Comparison of ENCODE assay signal across 8 cellular contexts in genomic region chr17:7589891-7590611, GRCh38. TPM values are rescaled to one million over a fixed set of nuclear protein-coding genes. Genes with fewer than 3 reads are reported as not detected.
A peak's percentile ranks its signal among the peaks of the same experiment; 100 is the strongest.
DNase-seq lines count a peak whose midpoint lies in the region; TF ChIP-seq lines count a peak whose summit lies in the region.

Gene SOX15, minus strand, starts transcription at chr17:7590094. Its CDS starts 418 bp downstream, at chr17:7589676.

- peaks cover 0 to 38% (median 2%) of the 10 kb centered on the region in 4 donors for H3K4me1 ChIP-seq in tibial nerve
- H3K4me1 ChIP-seq in CD8-positive, alpha-beta memory T cell (ENCODE audit: insufficient read depth, low read length) = peaks cover 1% of the 10 kb centered on the region
- H3K4me1 ChIP-seq in Karpas-422 (ENCODE audit: low read length) = peaks cover 1% of the 10 kb centered on the region

- peak within 1 kb of the TSS; percentile 62 to 86 (median 70) for H3K27ac ChIP-seq in tibial nerve
- no peak within 1 kb of the TSS for H3K27ac ChIP-seq in CD8-positive, alpha-beta memory T cell (ENCODE audit: low read depth, low read length)
- H3K27ac ChIP-seq in Karpas-422 (ENCODE audit: low read length) = no peak within 1 kb of the TSS

- H3K36me3 Mint-ChIP-seq in activated T-cell treated with anti-CD3 and anti-CD28 coated beads, Interleukin-2, amount 50 U/mL, for 24 hours (ENCODE audit: low read depth) = peaks cover 87% of the 10 kb centered on the region
- peaks cover 51% of the 10 kb centered on the region for H3K36me3 Mint-ChIP-seq in MCF 10A (ENCODE audit: insufficient read depth, unreplicated experiment)
- peaks cover 14 to 59% (median 18%) of the 10 kb centered on the region in 3 donors for H3K36me3 Mint-ChIP-seq in CD8-positive, alpha-beta memory T cell

- DNase-seq in activated T-cell treated with anti-CD3 and anti-CD28 coated beads, Interleukin-2, amount 50 U/mL, for 24 hours = peak; percentile 46
- no peak for DNase-seq in activated T-cell treated with anti-CD3 and anti-CD28 coated beads, Interleukin-2, amount 50 U/mL, for 1 hour
- DNase-seq in MCF 10A (ENCODE audit: unreplicated experiment) = peak; percentile 80
- peak; percentile 70 for DNase-seq in kidney tubule cell (ENCODE audit: low spot score)
- DNase-seq in tibial nerve (ENCODE audit: low spot score in 2 of 2) = no peak
- DNase-seq in HuH-7.5 (ENCODE audit: low spot score) = no peak
- DNase-seq in CD8-positive, alpha-beta memory T cell = no peak
- no peak for DNase-seq in Karpas-422

- no peak for TF ChIP-seq POLR2A in tibial nerve (IDR thresholded peaks at IDR 0.05)

- POLR2A ChIA-PET in MCF 10A (lab: Yijun Ruan, JAX) = interaction anchor here (0.6 to 14.9 kb wide), 24 partner anchors 12 to 565 kb away, joined by 3 to 303 read pairs (median 4); partner anchors contain the start of genes CD68, DNAH2, FXR2 and NEURL4
- POLR2A ChIA-PET in CD8-positive, alpha-beta memory T cell (lab: Charles Lee) = interaction anchor here (1.1 to 1.7 kb wide), 4 partner anchors 16 to 97 kb away, joined by 4 to 12 read pairs (median 6); partner anchors contain the start of genes FXR2, SENP3, TP53 and WRAP53

- H3K27me3 Mint-ChIP-seq in activated T-cell treated with anti-CD3 and anti-CD28 coated beads, Interleukin-2, amount 50 U/mL, for 24 hours = no peaks in the 10 kb centered on the region
- H3K27me3 Mint-ChIP-seq in MCF 10A (ENCODE audit: insufficient read depth, unreplicated experiment) = no peaks in the 10 kb centered on the region
- H3K27me3 Mint-ChIP-seq in CD8-positive, alpha-beta memory T cell = no peaks in the 10 kb centered on the region

- H2AFZ ChIP-seq in Karpas-422 (ENCODE audit: low read length) = no peak within 1 kb of the TSS

- TF ChIP-seq CTCF in MCF 10A (IDR thresholded peaks at IDR 0.05; ENCODE audit: unreplicated experiment) = no peak
- no peak for TF ChIP-seq CTCF in tibial nerve (IDR thresholded peaks at IDR 0.05)

- peak within 1 kb of the TSS; percentile 79 for H3K27ac Mint-ChIP-seq in activated T-cell treated with anti-CD3 and anti-CD28 coated beads, Interleukin-2, amount 50 U/mL, for 24 hours
- H3K27ac Mint-ChIP-seq in MCF 10A (ENCODE audit: low read depth, unreplicated experiment) = peak within 1 kb of the TSS; percentile 78
- H3K27ac Mint-ChIP-seq in CD8-positive, alpha-beta memory T cell = peak within 1 kb of the TSS in 3 of 8 donors; percentile 30 to 88 (median 83)

- peaks cover 15% of the 10 kb centered on the region for H3K4me1 Mint-ChIP-seq in activated T-cell treated with anti-CD3 and anti-CD28 coated beads, Interleukin-2, amount 50 U/mL, for 24 hours (ENCODE audit: low read depth)
- H3K4me1 Mint-ChIP-seq in MCF 10A (ENCODE audit: insufficient read depth, unreplicated experiment) = peaks cover 38% of the 10 kb centered on the region
- H3K4me1 Mint-ChIP-seq in CD8-positive, alpha-beta memory T cell = peaks cover 3 to 8% (median 5%) of the 10 kb centered on the region in 3 donors

- no peak within 1 kb of the TSS for H3K4me3 Mint-ChIP-seq in activated T-cell treated with anti-CD3 and anti-CD28 coated beads, Interleukin-2, amount 50 U/mL, for 24 hours
- peak within 1 kb of the TSS; percentile 76 for H3K4me3 Mint-ChIP-seq in MCF 10A (ENCODE audit: unreplicated experiment)
- peak within 1 kb of the TSS in 1 of 7 donors; percentile 65 for H3K4me3 Mint-ChIP-seq in CD8-positive, alpha-beta memory T cell

- no peaks in the 10 kb centered on the region for H3K9me3 Mint-ChIP-seq in activated T-cell treated with anti-CD3 and anti-CD28 coated beads, Interleukin-2, amount 50 U/mL, for 24 hours
- H3K9me3 Mint-ChIP-seq in MCF 10A (ENCODE audit: unreplicated experiment) = no peaks in the 10 kb centered on the region
- no peaks in the 10 kb centered on the region for H3K9me3 Mint-ChIP-seq in CD8-positive, alpha-beta memory T cell

- no TSS peak for BruUV-seq in MCF 10A (replicated peaks; lab: Mats Ljungman, UMichigan)

- no peaks in the 10 kb centered on the region for H4K20me1 ChIP-seq in Karpas-422 (ENCODE audit: insufficient read depth, low read depth, low read length)

- H3K9me2 ChIP-seq in Karpas-422 (replicated peaks; ENCODE audit: insufficient read depth, low read length) = no peaks in the 10 kb centered on the region

- H3K4me3 ChIP-seq in tibial nerve = peak within 1 kb of the TSS; percentile 35 to 71 (median 48)
- no peak within 1 kb of the TSS for H3K4me3 ChIP-seq in CD8-positive, alpha-beta memory T cell (ENCODE audit: low read length)
- H3K4me3 ChIP-seq in Karpas-422 (ENCODE audit: low read length) = no peak within 1 kb of the TSS

- H3K4me2 ChIP-seq in Karpas-422 (ENCODE audit: low read depth, low read length, poor library complexity, severe bottlenecking) = no peak within 1 kb of the TSS

- peaks cover 3 to 64% (median 26%) of the 10 kb centered on the region in 3 donors for H3K36me3 ChIP-seq in tibial nerve
- peaks cover 37% of the 10 kb centered on the region for H3K36me3 ChIP-seq in CD8-positive, alpha-beta memory T cell (ENCODE audit: insufficient read depth, low read length)
- H3K36me3 ChIP-seq in Karpas-422 (ENCODE audit: insufficient read depth, low read length) = peaks cover 10% of the 10 kb centered on the region; the same call in 1 of the 2 replicates

- peaks cover 8% of the 10 kb centered on the region; the same call in 1 of the 2 replicates for H3K79me2 ChIP-seq in Karpas-422 (ENCODE audit: low read length)

- intact Hi-C loops in MCF 10A (cut with micrococcal nuclease) = loop anchor here (1.0 to 2.0 kb wide), 3 partner anchors 25 to 75 kb away; partner anchors contain the start of genes FXR2 and SENP3

- H3K27me3 ChIP-seq in tibial nerve = no peaks in the 10 kb centered on the region
- no peaks in the 10 kb centered on the region for H3K27me3 ChIP-seq in CD8-positive, alpha-beta memory T cell (ENCODE audit: insufficient read depth, low read length, poor library complexity, severe bottlenecking)
- H3K27me3 ChIP-seq in Karpas-422 (ENCODE audit: low read length) = no peaks in the 10 kb centered on the region

- TF ChIP-seq EP300 in tibial nerve (IDR thresholded peaks at IDR 0.05) = no peak

- CTCF ChIA-PET in MCF 10A (lab: Yijun Ruan, JAX) = interaction anchor here (0.6 to 7.7 kb wide), 21 partner anchors 8 to 1123 kb away, joined by 3 to 89 read pairs (median 4); partner anchors contain the start of genes CD68, DNAH2, FXR2 and TP53
- CTCF ChIA-PET in CD8-positive, alpha-beta memory T cell (lab: Charles Lee) = interaction anchor here (0.8 to 2.9 kb wide), 20 partner anchors 10 to 154 kb away, joined by 3 to 18 read pairs (median 5); partner anchors contain the start of genes CD68, FXR2, TMEM102 and TNFSF13

- 60 to 66% methylated on average over 11 to 18 of the region's 23 CpGs for WGBS in tibial nerve, 2 donors

- H3K9ac ChIP-seq in Karpas-422 (ENCODE audit: low read length) = no peak within 1 kb of the TSS

- H3K9me3 ChIP-seq in tibial nerve (no peaks in the 10 kb centered on the region), Karpas-422 (ENCODE audit: low read length) (no peaks in the 10 kb centered on the region)
- H3K9me3 ChIP-seq in CD8-positive, alpha-beta memory T cell (ENCODE audit: low read length) = no peaks in the 10 kb centered on the region

RNA-seq across cellular contexts. Expression of gene SOX15, which starts in this region (rescaled TPM):
- total RNA-seq in MCF 10A (2022) (32.6 and 34.4 TPM in 2 replicates), tibial nerve (1 to 10 TPM; 3.1 to 6.9 (median 5.0) TPM)
- under 1 TPM; 0.29 to 0.31 TPM for total RNA-seq in CD8-positive, alpha-beta memory T cell
- not detected for polyA plus RNA-seq in CD8-positive, alpha-beta memory T cell
- 1.2 and 1.6 TPM in 2 replicates for total RNA-seq in Karpas-422 (2014; rRNA removed; shearing (Covaris generic); ENCODE audit: low replicate concordance)

Comparison
In these comparisons a context has a peak if more than half of its experiments do, and no peak if none do; other contexts are left out.
1. DNase-seq: peak in activated T-cell treated with anti-CD3 and anti-CD28 coated beads, Interleukin-2, amount 50 U/mL, for 24 hours (single experiment), MCF 10A (single experiment) and kidney tubule cell (single experiment); none in activated T-cell treated with anti-CD3 and anti-CD28 coated beads, Interleukin-2, amount 50 U/mL, for 1 hour (single experiment), tibial nerve (0 of 2), HuH-7.5 (single experiment), CD8-positive, alpha-beta memory T cell (0 of 5) and Karpas-422 (single experiment).
2. H3K27ac ChIP-seq: peak in tibial nerve (4 of 4); none in CD8-positive, alpha-beta memory T cell (single experiment) and Karpas-422 (single experiment).
3. H3K4me3 ChIP-seq: peak in tibial nerve (4 of 4); none in CD8-positive, alpha-beta memory T cell (single experiment) and Karpas-422 (single experiment).